In the genomic region with DNA sequence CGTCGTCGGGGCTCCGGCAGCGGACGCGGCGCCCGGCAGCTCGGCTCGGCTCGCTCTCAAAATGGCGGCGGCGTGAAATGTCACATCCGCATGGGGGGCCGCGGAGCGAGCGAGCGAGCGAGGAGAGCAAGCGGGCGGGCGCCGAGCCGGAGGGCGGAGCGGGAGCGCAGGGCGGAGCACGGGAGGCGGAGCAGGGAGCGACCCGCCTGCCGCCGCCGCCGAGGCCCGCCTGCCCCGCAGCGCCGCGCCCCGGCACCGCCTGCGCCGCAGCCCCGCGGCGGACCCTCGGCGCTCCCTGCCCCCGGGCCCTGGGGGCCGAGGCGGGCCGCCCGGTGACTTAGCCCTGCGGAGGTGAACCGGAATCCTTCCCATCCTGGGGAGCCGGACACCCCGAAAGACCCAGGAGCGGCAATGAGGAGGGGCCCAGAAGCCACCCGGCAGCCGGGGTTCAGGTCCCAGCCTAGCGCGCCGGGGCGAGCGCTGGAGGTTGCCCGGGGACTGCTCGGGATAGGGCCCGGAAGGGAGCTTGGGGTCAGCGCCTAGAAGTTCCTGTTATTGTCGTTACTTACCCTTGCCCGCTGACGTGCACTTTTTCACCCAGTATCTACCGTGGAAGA, we compare ENCODE assay signal across 8 cellular contexts. TPM values are rescaled to one million over a fixed set of nuclear protein-coding genes. Genes with fewer than 3 reads are reported as not detected.
DNase-seq lines count a peak whose midpoint lies in the region; ATAC-seq, FAIRE-seq and TF ChIP-seq lines count a peak whose summit lies in the region.

A gene (minus strand): TSS at position 82 of the 617 bp plus-strand sequence. CDS start 621 bp downstream, outside the sequence.

- 0% methylated on average over 3 to 75 of the region's 78 CpGs for WGBS in adrenal gland, 4 donors
- 0 to 1% (median 1%) methylated on average over 38 to 77 of the region's 78 CpGs for WGBS in psoas muscle, 3 donors
- WGBS in urinary bladder: under 1% methylated on average over 77 of the region's 78 CpGs

- peak; percentile 85 for ATAC-seq in HG02798 (IDR thresholded peaks at IDR 0.05; ENCODE audit: poor library complexity, unreplicated experiment)
- peak; percentile 94 to 98 for ATAC-seq in left cardiac atrium
- ATAC-seq in psoas muscle: peak; percentile 93 to 95 (median 94)

- TF ChIP-seq CTCF in adrenal gland (IDR thresholded peaks at IDR 0.05) (no peak), psoas muscle (IDR thresholded peaks at IDR 0.05) (no peak)

- no peaks in the 10 kb centered on the region for H3K36me3 ChIP-seq in adrenal gland (replicated peaks in 1 of 2)
- H3K36me3 ChIP-seq in psoas muscle (ENCODE audit: insufficient read depth in 1 of 2, low read depth in 1 of 2): no peaks in the 10 kb centered on the region
- no peaks in the 10 kb centered on the region for H3K36me3 ChIP-seq in urinary bladder (ENCODE audit: insufficient read depth)

- H3K9me3 ChIP-seq in adrenal gland (replicated peaks in 1 of 3) (no peaks in the 10 kb centered on the region), psoas muscle (no peaks in the 10 kb centered on the region)

- H3K27me3 ChIP-seq in adrenal gland (no peaks in the 10 kb centered on the region), psoas muscle (ENCODE audit: insufficient read depth in 3 of 3, low read length in 2 of 3) (no peaks in the 10 kb centered on the region)

- peak; percentile 64; the same call in 1 of the 2 replicates for TF ChIP-seq POLR2A in GM12892 (IDR thresholded peaks at IDR 0.05; ENCODE audit: low read depth, low read length)
- peak; percentile 44 to 62 for TF ChIP-seq POLR2A in adrenal gland (IDR thresholded peaks at IDR 0.05)

- peak; percentile 62 for FAIRE-seq in GM12892 (lab: Jason Lieb, UNC)

- intact Hi-C loops in adrenal gland (cut with DNase I): no loop called here
- intact Hi-C loops in left cardiac atrium (cut with DNase I): loop anchor here in 1 of 2 donors (5.0 kb wide), 1 partner anchor 128 kb away; a partner anchor contains a TSS
- intact Hi-C loops in psoas muscle (cut with DNase I): loop anchor here in 1 of 2 donors (5.0 to 10.0 kb wide), 2 partner anchors 88 to 161 kb away; no protein-coding TSS in a partner anchor

- peaks cover 18 to 49% of the 10 kb centered on the region in 2 donors for H3K4me1 ChIP-seq in adrenal gland (replicated peaks in 1 of 2)
- H3K4me1 ChIP-seq in psoas muscle: peaks cover 34% of the 10 kb centered on the region
- H3K4me1 ChIP-seq in urinary bladder (ENCODE audit: insufficient read depth): no peaks in the 10 kb centered on the region

- peak; percentile 89 for DNase-seq in GM12892 (ENCODE audit: insufficient read length)
- peak; percentile 75 to 88 (median 86) for DNase-seq in NCI-H1417 (lab: John Stamatoyannopoulos, UW)
- DNase-seq in T-helper 1 cell: peak; percentile 81 to 90 (median 88)
- DNase-seq in adrenal gland: peak; percentile 88 to 93 (median 91)
- peak; percentile 95 for DNase-seq in left cardiac atrium
- peak; percentile 94 to 97 for DNase-seq in psoas muscle

- peak within 1 kb of the TSS in 3 of 4 donors; percentile 25 to 96 (median 50) for H3K4me3 ChIP-seq in adrenal gland
- H3K4me3 ChIP-seq in psoas muscle: peak within 1 kb of the TSS; percentile 81
- peak within 1 kb of the TSS; percentile 98 for H3K4me3 ChIP-seq in urinary bladder (ENCODE audit: low read depth, low read length)

- H3K27ac ChIP-seq in adrenal gland (peak within 1 kb of the TSS; percentile 39 to 97 (median 80)), psoas muscle (peak within 1 kb of the TSS; percentile 87), urinary bladder (ENCODE audit: low read depth) (peak within 1 kb of the TSS; percentile 92)

RNA-seq across cellular contexts. Expression of the gene that starts here (rescaled TPM):
- polyA plus RNA-seq in GM12892 (2012; ENCODE audit: missing spikeins): 74.4 TPM
- 10 to 100 TPM; 34.1 to 95.0 (median 75.8) TPM for total RNA-seq in adrenal gland
- 100 to 1,000 TPM in 1 of 3 donors, 10 to 100 TPM in 2; 23.7 to 121 (median 28.5) TPM for polyA plus RNA-seq in adrenal gland
- total RNA-seq in left cardiac atrium: 10 to 100 TPM; 56.0 to 69.1 TPM
- total RNA-seq in psoas muscle: 100 to 1,000 TPM in 3 of 4 donors, 10 to 100 TPM in 1; 87.5 to 135 (median 120) TPM
- 100 to 1,000 TPM in 1 of 3 donors, 10 to 100 TPM in 2; 41.6 to 108 (median 47.1) TPM for polyA plus RNA-seq in psoas muscle
- 100 TPM for total RNA-seq in urinary bladder
- polyA plus RNA-seq in urinary bladder: 39.1 TPM

Comparison
In these comparisons a context has a peak if more than half of its experiments do, and no peak if none do; other contexts are left out.
1. Peak in every context shown above with its lines: DNase-seq, ATAC-seq, H3K4me3 ChIP-seq and H3K27ac ChIP-seq.